In the genomic region with DNA sequence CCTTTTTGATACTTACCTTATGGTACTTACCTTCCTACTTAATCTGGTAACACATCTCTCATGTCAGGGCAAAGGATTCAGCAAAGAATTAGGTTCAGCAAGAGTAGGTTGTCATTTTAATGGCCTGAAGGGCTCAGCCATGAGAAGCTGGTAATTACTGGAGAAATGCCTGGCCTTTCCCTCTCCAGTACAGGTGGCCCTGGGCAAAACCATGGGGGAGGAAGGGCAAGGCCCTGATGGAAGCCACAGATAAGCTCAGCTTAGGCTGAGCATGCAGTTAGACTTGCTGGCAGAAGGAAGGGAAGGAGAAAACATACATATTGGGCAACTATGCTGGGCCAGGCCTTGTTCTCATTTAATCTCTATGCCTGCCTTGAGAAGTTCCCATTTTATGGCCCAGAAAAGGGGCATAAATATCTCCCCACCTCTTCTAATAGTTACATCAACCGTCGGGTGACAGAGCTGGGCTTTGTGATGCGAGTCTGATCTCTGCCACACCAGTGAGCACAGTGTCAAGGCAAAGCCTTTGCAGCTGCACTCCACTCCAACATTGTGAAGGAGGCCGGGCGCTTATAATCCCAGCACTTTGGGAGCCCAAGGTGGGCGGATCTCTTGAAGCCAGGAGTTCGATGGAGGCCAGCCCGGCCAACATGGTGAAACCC, we compare ENCODE assay signal across 8 cellular contexts. TPM values are rescaled to one million over a fixed set of nuclear protein-coding genes. Genes with fewer than 3 reads are reported as not detected.
DNase-seq lines count a peak whose midpoint lies in the region; ATAC-seq and TF ChIP-seq lines count a peak whose summit lies in the region.

No MANE protein-coding gene starts in this region.

- no peak for TF ChIP-seq POLR2A in spleen (IDR thresholded peaks at IDR 0.05)

- no peaks in the 10 kb centered on the region for H3K27me3 ChIP-seq in spleen (replicated peaks in 1 of 7)

- peaks cover 0 to 29% (median 12%) of the 10 kb centered on the region in 6 donors for H3K4me1 ChIP-seq in spleen

- H3K9me3 ChIP-seq in spleen, result no peaks in the 10 kb centered on the region

- 58 to 85% (median 80%) methylated on average over 8 of the region's 8 CpGs for whole genome bisulfite sequencing in spleen, 5 donors

- H3K27ac ChIP-seq in spleen, result peak overlapping the region in 6 of 8 donors; percentile 29 to 74 (median 42)

- intact Hi-C loops in spleen (cut with DNase I; ENCODE audit: low total_unique reads), result no loop called here

- H3K4me3 ChIP-seq in spleen, result no peak overlapping the region

- ATAC-seq in SK-N-SH treated with all-trans-retinoic acid at 6 μM for 48 hours (peak; percentile 16; the same call in 2 of the 3 replicates), GM21825 (IDR thresholded peaks at IDR 0.05; ENCODE audit: unreplicated experiment) (no peak), GM18517 (IDR thresholded peaks at IDR 0.05; ENCODE audit: unreplicated experiment) (no peak)

- no peak for TF ChIP-seq CTCF in spleen (IDR thresholded peaks at IDR 0.05 in 8 of 11, conservative IDR thresholded peaks at IDR 0.05 in 3 of 11)

- DNase-seq in DMS79 treated with DMSO at 0.1 percent for 48 hours (lab: John Stamatoyannopoulos, UW) (peak; percentile 54), DMS79 (lab: John Stamatoyannopoulos, UW) (no peak), fibroblast of gingiva (ENCODE audit: low read depth) (peak; percentile 42), spleen (no peak)
- no peak for DNase-seq in activated CD8-positive, alpha-beta memory T cell treated with anti-CD3 and anti-CD28 coated beads, Interleukin-2, amount 50 U/mL, for 48 hours

- H3K36me3 ChIP-seq in spleen, result peaks cover 3 to 79% (median 26%) of the 10 kb centered on the region in 6 donors

TF ChIP-seq in SK-N-SH treated with all-trans-retinoic acid at 6 μM for 48 hours, 23 proteins besides CTCF, POLR2A, EP300 and RAD21:
- TF ChIP-seq ARNTL (CRISPR knock-in tag; IDR thresholded peaks at IDR 0.05; ENCODE audit: borderline replicate concordance, low read depth) (no peak), ESRRG (CRISPR knock-in tag; IDR thresholded peaks at IDR 0.05) (no peak), CSDC2 (CRISPR knock-in tag; IDR thresholded peaks at IDR 0.05) (no peak), GLIS3 (CRISPR knock-in tag; IDR thresholded peaks at IDR 0.05) (no peak), TCF4 (CRISPR knock-in tag; IDR thresholded peaks at IDR 0.05; ENCODE audit: borderline replicate concordance) (no peak)

RNA-seq across cellular contexts. Expression of gene CYB5D2, which starts 18.7 kb away (rescaled TPM):
- total RNA-seq in spleen, result 10 to 100 TPM in 6 of 7 donors, 1 to 10 TPM in 1; 7.5 to 24.7 (median 16.3) TPM
- polyA plus RNA-seq in spleen, result 10 to 100 TPM in 2 of 3 donors, 1 to 10 TPM in 1; 9.7 to 14.7 (median 11.0) TPM

RNA-seq across cellular contexts. Expression of gene ZZEF1, which starts 18.9 kb away (rescaled TPM):
- total RNA-seq in spleen, result 100 to 1,000 TPM in 6 of 7 donors, 10 to 100 TPM in 1; 70.1 to 153 (median 111) TPM
- 10 to 100 TPM in 1 of 3 donors, 1 to 10 TPM in 2; 5.3 to 12.7 (median 5.5) TPM for polyA plus RNA-seq in spleen

Comparison
In these comparisons a context has a peak if more than half of its experiments do, and no peak if none do; other contexts are left out.
1. DNase-seq: peak in DMS79 treated with DMSO at 0.1 percent for 48 hours (single experiment) and fibroblast of gingiva (single experiment); none in DMS79 (single experiment), spleen (single experiment) and activated CD8-positive, alpha-beta memory T cell treated with anti-CD3 and anti-CD28 coated beads, Interleukin-2, amount 50 U/mL, for 48 hours (single experiment).